In the genomic region with DNA sequence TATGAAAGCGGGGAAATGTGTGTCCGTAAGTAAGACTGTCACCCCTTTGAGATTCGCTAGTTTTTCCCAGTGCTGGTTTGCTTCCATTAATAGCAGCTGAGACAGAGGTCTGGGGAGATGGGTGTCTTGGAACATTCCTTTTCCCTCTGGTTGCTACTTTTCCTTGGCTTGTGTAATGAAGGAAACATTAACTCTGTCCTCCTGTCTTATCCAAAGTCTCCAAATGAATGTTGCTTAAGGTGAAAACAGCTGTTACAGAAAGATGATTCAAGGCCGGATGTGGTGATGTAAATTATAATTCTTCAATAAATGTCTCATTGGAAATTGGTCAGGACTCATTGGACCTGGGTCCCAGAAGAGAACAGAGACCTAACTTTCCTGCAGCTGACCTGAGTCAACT, we compare ENCODE assay signal across 9 cellular contexts. TPM values are rescaled to one million over a fixed set of nuclear protein-coding genes. Genes with fewer than 3 reads are reported as not detected.
"Had no signal": no experiment of that assay in that cellular context is flagged by ENCODE, and none has a peak within 500 bp of the region (broad histone marks: within the 10 kb centered on the region; RNA-seq: fewer than 3 reads in every experiment).

No MANE protein-coding gene starts in this region.

- H3K27ac Mint-ChIP-seq: HFFc6, IgD-negative memory B cell had no signal

- H3K4me3 Mint-ChIP-seq: HFFc6, IgD-negative memory B cell had no signal

- H3K27ac ChIP-seq: GM23248, HL-60 had no signal

- H3K4me1 Mint-ChIP-seq: IgD-negative memory B cell had no signal

- H3K4me3 ChIP-seq: GM23248, HAP-1 had no signal

- H3K9me3 Mint-ChIP-seq: HFFc6, IgD-negative memory B cell had no signal

- H3K36me3 ChIP-seq: HAP-1 had no signal

- H3K9me3 ChIP-seq: HAP-1 had no signal

- H2AFZ ChIP-seq: GM23248 had no signal

- DNase-seq: GM23248, GOT3, H7, HFFc6 had no signal

- ATAC-seq: HCT116, HepG2 had no signal

- H3K9ac ChIP-seq: GM23248 had no signal

- H3K36me3 Mint-ChIP-seq: IgD-negative memory B cell had no signal

RNA-seq across cellular contexts. Expression of gene MEGF10, which starts 50.0 kb away (rescaled TPM):
- total RNA-seq: GM23248, HepG2, HFFc6 had no signal
- polyA plus RNA-seq: GM23248, HepG2, IgD-negative memory B cell had no signal
